ENCODE assay signal across 22 cellular contexts in the genomic region with DNA sequence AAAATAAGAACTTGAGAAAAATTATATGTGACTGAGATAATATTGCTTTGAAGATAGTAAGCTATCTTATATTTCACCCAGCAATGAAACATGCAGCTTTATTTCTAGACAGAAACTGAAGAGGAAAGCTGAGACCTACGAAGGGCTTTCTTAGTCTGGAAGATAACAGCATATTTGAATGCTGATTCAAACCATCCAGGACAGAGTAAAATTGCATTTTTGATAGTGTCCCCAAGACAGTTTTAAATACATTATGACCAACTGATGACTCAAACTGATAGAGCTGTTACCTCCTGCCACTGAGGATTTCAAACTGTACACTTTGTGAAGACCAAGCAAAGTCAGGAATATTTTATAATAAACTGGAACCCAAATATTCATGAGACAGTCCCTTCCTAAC.
"Had no signal": no experiment of that assay in that cellular context is flagged by ENCODE, and none has a peak within 500 bp of the region (broad histone marks: within the 10 kb centered on the region; RNA-seq: fewer than 3 reads in every experiment).

No MANE protein-coding gene starts in this region.

- H3K27me3 ChIP-seq: body of pancreas, neutrophil, right lobe of liver, transverse colon had no signal

- DNase-seq: activated CD4-positive, alpha-beta T cell treated with anti-CD3 and anti-CD28 coated beads for 36 hours; activated CD8-positive, alpha-beta memory T cell treated with anti-CD3 and anti-CD28 coated beads, Interleukin-2, amount 50 U/mL, for 48 hours; activated CD8-positive, alpha-beta T cell treated with anti-CD3 and anti-CD28 coated beads for 36 hours; activated naive CD4-positive, alpha-beta T cell; activated naive CD8-positive, alpha-beta T cell treated with anti-CD3 and anti-CD28 coated beads, Interleukin-2, amount 50 U/mL, for 24 hours; body of pancreas; dermis blood vessel endothelial cell; endodermal cell; erythroblast; immature natural killer cell; left colon; mucosa of descending colon; naive thymus-derived CD8-positive, alpha-beta T cell; right lobe of liver; stimulated activated CD4-positive, alpha-beta T cell treated with anti-CD3 and anti-CD28 coated beads, Interleukin-12 subunit alpha, Interleukin-12 subunit beta, amount 100 ng/mL, for 4 hours; stimulated activated naive CD4-positive, alpha-beta T cell; substantia nigra; T1000; transverse colon had no signal

- H3K36me3 ChIP-seq: neutrophil, right lobe of liver, transverse colon had no signal

- H3K9me3 ChIP-seq: body of pancreas, mucosa of descending colon, neutrophil, right lobe of liver, transverse colon had no signal

- H3K4me1 ChIP-seq: body of pancreas, right lobe of liver, transverse colon had no signal

- H3K27ac ChIP-seq: body of pancreas, neutrophil, right lobe of liver, transverse colon, VCaP had no signal

- H3K4me3 ChIP-seq: body of pancreas, lung, mucosa of descending colon, right lobe of liver, transverse colon had no signal

- ATAC-seq: activated CD4-positive, alpha-beta T cell treated with anti-CD3 and anti-CD28 coated beads for 36 hours; activated CD8-positive, alpha-beta T cell treated with anti-CD3 and anti-CD28 coated beads for 36 hours; activated naive CD8-positive, alpha-beta T cell treated with anti-CD3 and anti-CD28 coated beads, Interleukin-2, amount 50 U/mL, for 24 hours; body of pancreas; left colon; mucosa of descending colon; naive thymus-derived CD8-positive, alpha-beta T cell; right lobe of liver had no signal
